In the genomic region with DNA sequence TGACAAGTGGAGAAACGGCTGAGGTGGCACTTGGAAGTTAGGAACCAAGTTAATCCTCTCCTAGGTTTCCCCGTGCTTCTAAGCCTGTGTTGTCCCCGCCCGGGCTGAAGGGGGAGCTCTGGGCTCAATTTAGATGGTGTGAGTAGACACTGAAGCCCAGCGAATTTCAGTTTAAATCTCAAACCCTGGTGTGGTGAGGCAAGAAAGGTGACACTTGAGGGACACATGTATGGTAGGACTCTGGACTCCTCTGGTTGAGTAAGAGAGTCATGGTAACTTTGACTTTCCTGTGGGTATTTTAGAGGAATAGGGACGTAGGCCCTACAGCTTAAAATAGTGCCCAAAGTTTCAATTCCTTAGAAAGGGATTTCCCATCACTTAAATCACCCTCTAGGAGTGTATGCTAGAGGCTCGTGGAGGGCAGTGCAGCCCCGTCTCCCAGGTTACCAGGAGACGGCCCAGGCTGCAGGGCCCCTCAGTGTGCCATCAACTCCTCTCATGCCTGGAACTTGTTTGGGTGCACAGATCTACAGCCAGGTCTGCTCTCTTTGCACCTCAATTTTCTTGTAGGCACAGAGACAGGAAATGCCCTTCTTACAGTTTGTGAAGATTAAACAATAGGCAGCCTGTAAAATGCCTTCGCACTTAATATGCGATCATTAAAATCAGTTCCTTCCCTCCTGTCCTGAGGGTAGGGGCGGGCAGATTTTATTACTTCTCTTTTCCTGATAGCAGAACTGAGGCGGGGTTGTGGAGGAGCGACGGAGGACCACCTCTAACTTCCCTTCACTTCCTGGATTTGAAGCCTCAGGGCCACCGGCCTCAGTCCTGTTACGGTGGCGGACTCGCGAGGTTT, we compare ENCODE assay signal across 8 cellular contexts. TPM values are rescaled to one million over a fixed set of nuclear protein-coding genes. Genes with fewer than 3 reads are reported as not detected.
DNase-seq lines count a peak whose midpoint lies in the region; ATAC-seq and TF ChIP-seq lines count a peak whose summit lies in the region.

No MANE protein-coding gene starts in this region.

- H3K36me3 ChIP-seq in CD8-positive, alpha-beta T cell (ENCODE audit: insufficient read depth, low read length) = no peaks in the 10 kb centered on the region
- peaks cover 2% of the 10 kb centered on the region for H3K36me3 ChIP-seq in osteoblast (ENCODE audit: insufficient read depth, low read length)

- no peaks in the 10 kb centered on the region for H3K9me3 ChIP-seq in CD8-positive, alpha-beta T cell (ENCODE audit: low read length)
- no peaks in the 10 kb centered on the region for H3K9me3 ChIP-seq in osteoblast (ENCODE audit: low read depth, low read length)

- POLR2A ChIA-PET in CD8-positive, alpha-beta T cell (lab: Charles Lee) = no interaction called here

- H2AFZ ChIP-seq in osteoblast (ENCODE audit: low read length) = peak overlapping the region; percentile 50

- DNase-seq in CD8-positive, alpha-beta T cell = peak in 2 of 7 experiments; percentile 33 to 36
- DNase-seq in NAMALWA (ENCODE audit: low spot score) = peak; percentile 74
- peak; percentile 84 for DNase-seq in activated CD4-positive, alpha-beta T cell treated with anti-CD3 and anti-CD28 coated beads, Interleukin-2, amount 10 ng/mL, durations not matched to agents 24 days and 14 days
- DNase-seq in foreskin keratinocyte = peak in 1 of 2 donors; percentile 24
- DNase-seq in osteoblast (ENCODE audit: insufficient read length, low spot score, missing footprints) = peak; percentile 95
- DNase-seq in NCI-H187 (lab: John Stamatoyannopoulos, UW) = no peak

- peak overlapping the region; percentile 51 for H3K4me3 Mint-ChIP-seq in CD8-positive, alpha-beta T cell
- H3K4me3 Mint-ChIP-seq in activated CD4-positive, alpha-beta T cell treated with anti-CD3 and anti-CD28 coated beads, Interleukin-2, amount 10 ng/mL, durations not matched to agents 24 days and 14 days = no peak overlapping the region

- no peaks in the 10 kb centered on the region for H3K79me2 ChIP-seq in osteoblast (ENCODE audit: insufficient read depth, low read length)

- peak; percentile 44 for TF ChIP-seq CTCF in CD8-positive, alpha-beta T cell (IDR thresholded peaks at IDR 0.05)
- TF ChIP-seq CTCF in foreskin keratinocyte (conservative IDR thresholded peaks at IDR 0.05) (peak; percentile 67), osteoblast (IDR thresholded peaks at IDR 0.05; ENCODE audit: extremely low read depth, low read depth, low read length) (peak; percentile 93)

- no peaks in the 10 kb centered on the region for H4K20me1 ChIP-seq in osteoblast (ENCODE audit: insufficient read depth, low read length)

- ATAC-seq in CD8-positive, alpha-beta T cell = no peak
- ATAC-seq in GM18517 (IDR thresholded peaks at IDR 0.05; ENCODE audit: unreplicated experiment) = peak; percentile 82
- peak; percentile 72 for ATAC-seq in HG02840 (IDR thresholded peaks at IDR 0.05; ENCODE audit: low FRiP score, unreplicated experiment)
- ATAC-seq in foreskin keratinocyte = peak; percentile 62

- peaks cover 77% of the 10 kb centered on the region for H3K27me3 Mint-ChIP-seq in CD8-positive, alpha-beta T cell (ENCODE audit: low read depth)
- H3K27me3 Mint-ChIP-seq in activated CD4-positive, alpha-beta T cell treated with anti-CD3 and anti-CD28 coated beads, Interleukin-2, amount 10 ng/mL, durations not matched to agents 24 days and 14 days = peaks cover 86% of the 10 kb centered on the region

- no peaks in the 10 kb centered on the region for H3K36me3 Mint-ChIP-seq in CD8-positive, alpha-beta T cell
- peaks cover 9% of the 10 kb centered on the region for H3K36me3 Mint-ChIP-seq in activated CD4-positive, alpha-beta T cell treated with anti-CD3 and anti-CD28 coated beads, Interleukin-2, amount 10 ng/mL, durations not matched to agents 24 days and 14 days (ENCODE audit: low read depth)

- H3K27me3 ChIP-seq in CD8-positive, alpha-beta T cell (ENCODE audit: insufficient read depth, low read length) = peaks cover 65% of the 10 kb centered on the region
- H3K27me3 ChIP-seq in foreskin keratinocyte (peaks cover 3% of the 10 kb centered on the region), osteoblast (ENCODE audit: insufficient read depth, low read length) (peaks cover 23% of the 10 kb centered on the region)

- no peak overlapping the region for H3K27ac ChIP-seq in CD8-positive, alpha-beta T cell (ENCODE audit: low read depth, low read length)
- H3K27ac ChIP-seq in foreskin keratinocyte (no peak overlapping the region), osteoblast (ENCODE audit: low read depth, low read length) (no peak overlapping the region)

- peaks cover 33% of the 10 kb centered on the region for H3K4me1 Mint-ChIP-seq in CD8-positive, alpha-beta T cell (ENCODE audit: low read depth)
- H3K4me1 Mint-ChIP-seq in activated CD4-positive, alpha-beta T cell treated with anti-CD3 and anti-CD28 coated beads, Interleukin-2, amount 10 ng/mL, durations not matched to agents 24 days and 14 days = peaks cover 11% of the 10 kb centered on the region

- H3K4me3 ChIP-seq in CD8-positive, alpha-beta T cell (ENCODE audit: low read depth, low read length) = peak overlapping the region; percentile 40
- H3K4me3 ChIP-seq in osteoblast (ENCODE audit: insufficient read depth, low read length) = no peak overlapping the region

- peaks cover 4% of the 10 kb centered on the region for H3K9me3 Mint-ChIP-seq in CD8-positive, alpha-beta T cell
- no peaks in the 10 kb centered on the region for H3K9me3 Mint-ChIP-seq in activated CD4-positive, alpha-beta T cell treated with anti-CD3 and anti-CD28 coated beads, Interleukin-2, amount 10 ng/mL, durations not matched to agents 24 days and 14 days

- no peak overlapping the region for H3K27ac Mint-ChIP-seq in CD8-positive, alpha-beta T cell
- no peak overlapping the region for H3K27ac Mint-ChIP-seq in activated CD4-positive, alpha-beta T cell treated with anti-CD3 and anti-CD28 coated beads, Interleukin-2, amount 10 ng/mL, durations not matched to agents 24 days and 14 days

- H3K4me1 ChIP-seq in CD8-positive, alpha-beta T cell (ENCODE audit: insufficient read depth, low read length) = peaks cover 32% of the 10 kb centered on the region
- no peaks in the 10 kb centered on the region for H3K4me1 ChIP-seq in foreskin keratinocyte
- H3K4me1 ChIP-seq in osteoblast (ENCODE audit: insufficient read depth, low read length) = peaks cover 3% of the 10 kb centered on the region

- H3K4me2 ChIP-seq in osteoblast (ENCODE audit: insufficient read depth, low read length) = peak overlapping the region; percentile 26

- intact Hi-C loops in CD8-positive, alpha-beta T cell (cut with DNase I, micrococcal nuclease) = loop anchor here (2.0 to 10.0 kb wide), 5 partner anchors 617 to 819 kb away; no protein-coding TSS in a partner anchor
- intact Hi-C loops in activated CD4-positive, alpha-beta T cell treated with anti-CD3 and anti-CD28 coated beads, Interleukin-2, amount 10 ng/mL, durations not matched to agents 24 days and 14 days (cut with micrococcal nuclease) = loop anchor here (1.0 to 10.0 kb wide), 3 partner anchors 249 to 811 kb away; no protein-coding TSS in a partner anchor

- CTCF ChIA-PET in CD8-positive, alpha-beta T cell (lab: Charles Lee) = interaction anchor here (1.0 to 1.2 kb wide), 2 partner anchors 612 to 812 kb away, joined by 3 read pairs; no protein-coding TSS in a partner anchor

RNA-seq across cellular contexts. Expression of a gene that starts 23.9 kb away (rescaled TPM):
- not detected for total RNA-seq in CD8-positive, alpha-beta T cell
- not detected in 2 replicates for total RNA-seq in activated CD4-positive, alpha-beta T cell treated with anti-CD3 and anti-CD28 coated beads, Interleukin-2, amount 10 ng/mL, durations not matched to agents 24 days and 14 days
- total RNA-seq in foreskin keratinocyte (not detected in 2 replicates), osteoblast (1.8 and 3.8 TPM in 2 replicates)
- not detected in 2 replicates for polyA plus RNA-seq in foreskin keratinocyte

Comparison
In these comparisons a context has a peak if more than half of its experiments do, and no peak if none do; other contexts are left out.
1. DNase-seq: peak in NAMALWA (single experiment), activated CD4-positive, alpha-beta T cell treated with anti-CD3 and anti-CD28 coated beads, Interleukin-2, amount 10 ng/mL, durations not matched to agents 24 days and 14 days (single experiment) and osteoblast (single experiment); none in NCI-H187 (0 of 2).
2. Peak in every context shown above with its lines, with median percentiles within 50 percentile points of each other: CTCF ChIP-seq.